In genomic region chr12:50751921-50752721, GRCh38 we compare ENCODE assay signal across 16 cellular contexts. TPM values are rescaled to one million over a fixed set of nuclear protein-coding genes. Genes with fewer than 3 reads are reported as not detected.
DNase-seq lines count a peak whose midpoint lies in the region; ATAC-seq, FAIRE-seq and TF ChIP-seq lines count a peak whose summit lies in the region.
"Had no signal": no experiment of that assay in that cellular context is flagged by ENCODE, and none has a peak within 500 bp of the region (broad histone marks: within the 10 kb centered on the region; RNA-seq: fewer than 3 reads in every experiment).

No MANE protein-coding gene starts in this region.

- TF ChIP-seq POLR2A in body of pancreas (IDR thresholded peaks at IDR 0.05), result no peak

- H3K27me3 ChIP-seq in body of pancreas (no peaks in the 10 kb centered on the region), neuronal stem cell (ENCODE audit: control insufficient read depth in 3 of 3, insufficient read depth in 3 of 3, low read depth in 1 of 3, low read length in 3 of 3) (no peaks in the 10 kb centered on the region), small intestine (ENCODE audit: control insufficient read depth in 2 of 2, insufficient read depth in 2 of 2, low read length in 2 of 2) (no peaks in the 10 kb centered on the region)
- H3K27me3 ChIP-seq: BE2C, colonic mucosa, tibial artery had no signal

- no peak overlapping the region for H2BK12ac ChIP-seq in neuronal stem cell (ENCODE audit: low read length)

- in situ Hi-C loops in GM13977 (cut with MboI; ENCODE audit: low pct_unique_long_range_greater_than_20kb, low sequenced_read_pairs, unreplicated experiment), result no loop called here

- no peak overlapping the region for H3K4me2 ChIP-seq in neuronal stem cell (ENCODE audit: insufficient read depth, low read length, poor library complexity, severe bottlenecking)

- H3K4me3 ChIP-seq in body of pancreas (no peak overlapping the region), neuronal stem cell (ENCODE audit: low read length in 2 of 2) (no peak overlapping the region), small intestine (ENCODE audit: low read depth in 1 of 2, low read length in 2 of 2) (no peak overlapping the region)
- H3K4me3 ChIP-seq: colonic mucosa, tibial artery had no signal

- H3K9ac ChIP-seq in neuronal stem cell (ENCODE audit: low read depth, low read length, poor library complexity), result no peak overlapping the region

- H3K18ac ChIP-seq in neuronal stem cell (ENCODE audit: low read length), result no peak overlapping the region

- no peak overlapping the region for H4K8ac ChIP-seq in neuronal stem cell (ENCODE audit: low read depth, low read length)

- intact Hi-C loops in body of pancreas (cut with DNase I), result no loop called here

- peak; percentile 48 for ATAC-seq in body of pancreas
- ATAC-seq: HCT116, left lobe of liver had no signal

- no peak for FAIRE-seq in small intestine (lab: Jason Lieb, UNC)

- no peaks in the 10 kb centered on the region for H3K79me1 ChIP-seq in neuronal stem cell (ENCODE audit: low read depth, low read length)

- H2BK120ac ChIP-seq in neuronal stem cell (ENCODE audit: low read depth, low read length), result no peak overlapping the region

- H3K36me3 ChIP-seq in body of pancreas (replicated peaks in 1 of 2; ENCODE audit: insufficient read depth in 1 of 2, low read depth in 2 of 2) (no peaks in the 10 kb centered on the region), neuronal stem cell (replicated peaks in 1 of 2; ENCODE audit: control insufficient read depth in 2 of 2, insufficient read depth in 2 of 2, low read length in 2 of 2) (peaks cover 2 to 32% of the 10 kb centered on the region in 2 donors), small intestine (ENCODE audit: control insufficient read depth in 2 of 2, insufficient read depth in 2 of 2, low read length in 2 of 2) (peaks cover 0 to 6% of the 10 kb centered on the region in 2 donors)
- H3K36me3 ChIP-seq: colonic mucosa had no signal

- peak; percentile 18 for DNase-seq in AG08396 (ENCODE audit: low spot score)
- DNase-seq in GM13977 (ENCODE audit: low spot score), result peak; percentile 65
- no peak for DNase-seq in body of pancreas
- peak; percentile 16 to 28 for DNase-seq in lung microvascular endothelial cell (ENCODE audit: low read depth in 2 of 2)
- no peak for DNase-seq in neuronal stem cell (ENCODE audit: low spot score)
- DNase-seq in stimulated activated CD4-positive, alpha-beta T cell treated with anti-CD3 and anti-CD28 coated beads, Interleukin-4, amount 100 ng/mL, for 4 hours, result no peak
- no peak for DNase-seq in small intestine
- no peak for DNase-seq in ecto neural progenitor cell (ENCODE audit: low spot score)
- DNase-seq: BE2C, colonic mucosa, NCI-H2227 treated with DMSO at 0.1 percent for 48 hours, retina, tibial artery had no signal

- no peak overlapping the region for H2AFZ ChIP-seq in neuronal stem cell (ENCODE audit: low read length)

- no peak for TF ChIP-seq CTCF in GM13977 (IDR thresholded peaks at IDR 0.05; ENCODE audit: extremely low read depth, insufficient read depth, missing control alignments)
- no peak for TF ChIP-seq CTCF in body of pancreas (IDR thresholded peaks at IDR 0.05)

- no peak overlapping the region for H3K4ac ChIP-seq in neuronal stem cell (ENCODE audit: low read length)

- H3K4me1 ChIP-seq in body of pancreas (no peaks in the 10 kb centered on the region), neuronal stem cell (ENCODE audit: control insufficient read depth in 2 of 2, insufficient read depth in 1 of 2, low read depth in 1 of 2, low read length in 2 of 2) (no peaks in the 10 kb centered on the region), small intestine (ENCODE audit: control insufficient read depth in 2 of 2, insufficient read depth in 1 of 2, low read depth in 1 of 2, low read length in 1 of 2) (no peaks in the 10 kb centered on the region)
- H3K4me1 ChIP-seq: BE2C, colonic mucosa, tibial artery had no signal

- H3K9me3 ChIP-seq in body of pancreas, result no peaks in the 10 kb centered on the region
- H3K9me3 ChIP-seq in neuronal stem cell (replicated peaks in 1 of 2; ENCODE audit: control insufficient read depth in 2 of 2, insufficient read depth in 1 of 2, low read depth in 1 of 2, low read length in 2 of 2), result peaks cover 2 to 5% of the 10 kb centered on the region in 2 donors
- H3K9me3 ChIP-seq in small intestine (ENCODE audit: control insufficient read depth, low read depth), result no peaks in the 10 kb centered on the region
- H3K9me3 ChIP-seq: BE2C, colonic mucosa, tibial artery had no signal

- H2BK5ac ChIP-seq in neuronal stem cell (ENCODE audit: low read length), result no peak overlapping the region

- 84% methylated on average over 8 of the region's 8 CpGs for WGBS in body of pancreas, 2 donors
- WGBS in neuronal stem cell (ENCODE audit: extremely low coverage in 2 of 2, insufficient read length in 2 of 2, insufficient replicate concordance in 1 of 2), 2 donors, result no CpG with 5 or more reads among the region's 8 CpGs
- WGBS in small intestine, 3 donors, result 88 to 99% (median 94%) methylated on average over 8 of the region's 8 CpGs

- H4K91ac ChIP-seq in neuronal stem cell (ENCODE audit: low read depth, low read length, poor library complexity), result no peak overlapping the region

- peak overlapping the region in 1 of 4 donors; percentile 16 for H3K27ac ChIP-seq in body of pancreas
- H3K27ac ChIP-seq in neuronal stem cell (replicated peaks; ENCODE audit: low read length), result no peak overlapping the region
- no peak overlapping the region for H3K27ac ChIP-seq in small intestine (ENCODE audit: low read depth in 1 of 2, low read length in 1 of 2)
- H3K27ac ChIP-seq: colonic mucosa, tibial artery, VCaP had no signal

- H3K23ac ChIP-seq in neuronal stem cell (ENCODE audit: low read depth, low read length, poor library complexity), result no peak overlapping the region

- H2BK15ac ChIP-seq in neuronal stem cell (ENCODE audit: low read length), result no peak overlapping the region

- H2AK5ac ChIP-seq in neuronal stem cell (ENCODE audit: low read depth, low read length), result no peak overlapping the region

- no peak overlapping the region for H3K14ac ChIP-seq in neuronal stem cell (ENCODE audit: low read length)

RNA-seq across cellular contexts. Expression of gene ATF1, which starts 11.8 kb away (rescaled TPM):
- 1 to 10 TPM; 7.5 to 9.6 TPM for total RNA-seq in body of pancreas
- total RNA-seq in lung microvascular endothelial cell, result 13.5 and 17.5 TPM in 2 replicates
- polyA plus RNA-seq in neuronal stem cell (2013, experiment 1 of 2), result 19.7 TPM
- 18.1 TPM for polyA plus RNA-seq in neuronal stem cell (2013, experiment 2 of 2)
- 10 to 100 TPM; 16.3 to 18.9 (median 16.5) TPM for polyA plus RNA-seq in small intestine

Comparison
In these comparisons a context has a peak if more than half of its experiments do, and no peak if none do; other contexts are left out.
1. DNase-seq: peak in AG08396 (single experiment), GM13977 (single experiment) and lung microvascular endothelial cell (2 of 2); none in body of pancreas (0 of 4), neuronal stem cell (single experiment), stimulated activated CD4-positive, alpha-beta T cell treated with anti-CD3 and anti-CD28 coated beads, Interleukin-4, amount 100 ng/mL, for 4 hours (0 of 2), small intestine (single experiment) and ecto neural progenitor cell (single experiment).